In genomic region chr4:15717647-15718416, GRCh38 we compare ENCODE assay signal across 21 cellular contexts. TPM values are rescaled to one million over a fixed set of nuclear protein-coding genes. Genes with fewer than 3 reads are reported as not detected.
A peak's percentile ranks its signal among the peaks of the same experiment; 100 is the strongest.
DNase-seq lines count a peak whose midpoint lies in the region; ATAC-seq and TF ChIP-seq lines count a peak whose summit lies in the region.
"Had no signal": no experiment of that assay in that cellular context is flagged by ENCODE, and none has a peak within 500 bp of the region (broad histone marks: within the 10 kb centered on the region; RNA-seq: fewer than 3 reads in every experiment).

No MANE protein-coding gene starts in this region.

- H3K4me1 ChIP-seq in left ventricle myocardium inferior (peaks cover 9% of the 10 kb centered on the region), SJSA1 (replicated peaks) (peaks cover 24% of the 10 kb centered on the region), left lung (peaks cover 0 to 31% of the 10 kb centered on the region in 2 donors), tibial artery (peaks cover 0 to 38% (median 12%) of the 10 kb centered on the region in 4 donors), right lobe of liver (no peaks in the 10 kb centered on the region)
- H3K4me1 ChIP-seq: esophagus squamous epithelium, neural progenitor cell had no signal

- TF ChIP-seq POLR2A in right lobe of liver (IDR thresholded peaks at IDR 0.05), result no peak

- no peaks in the 10 kb centered on the region for H3K27me3 ChIP-seq in left ventricle myocardium inferior (ENCODE audit: low read depth)
- H3K27me3 ChIP-seq in SJSA1 (replicated peaks), result no peaks in the 10 kb centered on the region
- H3K27me3 ChIP-seq in left lung, result no peaks in the 10 kb centered on the region
- no peaks in the 10 kb centered on the region for H3K27me3 ChIP-seq in tibial artery
- H3K27me3 ChIP-seq in right lobe of liver, result no peaks in the 10 kb centered on the region
- H3K27me3 ChIP-seq: neural progenitor cell had no signal

- H3K4me3 ChIP-seq in left ventricle myocardium inferior, result no peak overlapping the region
- no peak overlapping the region for H3K4me3 ChIP-seq in SJSA1
- no peak overlapping the region for H3K4me3 ChIP-seq in left lung
- H3K4me3 ChIP-seq in tibial artery, result no peak overlapping the region
- no peak overlapping the region for H3K4me3 ChIP-seq in right lobe of liver
- H3K4me3 ChIP-seq: esophagus squamous epithelium, GM12878, mucosa of descending colon, neural progenitor cell had no signal

- ATAC-seq in Right ventricle myocardium superior (ENCODE audit: poor library complexity) (peak; percentile 38), left lung (peak; percentile 80), right lobe of liver (no peak)
- ATAC-seq: GM12878, left colon, mucosa of descending colon had no signal

- TF ChIP-seq CTCF in left ventricle myocardium inferior (IDR thresholded peaks at IDR 0.05; ENCODE audit: borderline replicate concordance), result no peak
- no peak for TF ChIP-seq CTCF in left lung (IDR thresholded peaks at IDR 0.05)
- TF ChIP-seq CTCF in tibial artery (IDR thresholded peaks at IDR 0.05), result no peak
- no peak for TF ChIP-seq CTCF in right lobe of liver (IDR thresholded peaks at IDR 0.05)

- DNase-seq in Right ventricle myocardium superior (no peak), left ventricle myocardium inferior (no peak), SJSA1 (ENCODE audit: low read depth in 1 of 2, low spot score in 2 of 2) (no peak), left lung (no peak), tibial artery (no peak), NCI-H2081 treated with DMSO at 0.1 percent for 48 hours (lab: John Stamatoyannopoulos, UW) (no peak), putamen (ENCODE audit: low spot score) (no peak), right lobe of liver (no peak)
- DNase-seq: activated CD4-positive, alpha-beta T cell treated with anti-CD3 and anti-CD28 coated beads for 1 hour; C1 segment of cervical spinal cord; effector memory CD4-positive, alpha-beta T cell; esophagus squamous epithelium; Kasumi-1; left colon; mucosa of descending colon; NCI-H1092 treated with DMSO at 0.1 percent for 48 hours; NCI-H2029; NCI-H510A had no signal

- H3K27ac ChIP-seq in left ventricle myocardium inferior (replicated peaks) (no peak overlapping the region), SJSA1 (peak overlapping the region; percentile 73), left lung (no peak overlapping the region), tibial artery (peak overlapping the region; percentile 23 to 53), right lobe of liver (no peak overlapping the region)
- H3K27ac ChIP-seq: esophagus squamous epithelium, neural progenitor cell, RWPE1 had no signal

- 81% methylated on average over 2 of the region's 3 CpGs for WGBS in right lobe of liver (ENCODE audit: insufficient coverage, low coverage, low lambda C conversion rate, missing lambda C conversion rate)

- no peaks in the 10 kb centered on the region for H3K9me3 ChIP-seq in left ventricle myocardium inferior (replicated peaks)
- H3K9me3 ChIP-seq in SJSA1 (replicated peaks), result no peaks in the 10 kb centered on the region
- H3K9me3 ChIP-seq in left lung, result no peaks in the 10 kb centered on the region
- H3K9me3 ChIP-seq in tibial artery, result no peaks in the 10 kb centered on the region
- no peaks in the 10 kb centered on the region for H3K9me3 ChIP-seq in right lobe of liver
- H3K9me3 ChIP-seq: esophagus squamous epithelium, mucosa of descending colon had no signal

- H3K36me3 ChIP-seq in left ventricle myocardium inferior (no peaks in the 10 kb centered on the region), SJSA1 (no peaks in the 10 kb centered on the region), left lung (peaks cover 0 to 40% of the 10 kb centered on the region in 2 donors), tibial artery (no peaks in the 10 kb centered on the region), right lobe of liver (no peaks in the 10 kb centered on the region)
- H3K36me3 ChIP-seq: neural progenitor cell had no signal

- intact Hi-C loops in Right ventricle myocardium superior (cut with DNase I), result no loop called here
- intact Hi-C loops in left ventricle myocardium inferior (cut with micrococcal nuclease), result no loop called here
- intact Hi-C loops in left lung (cut with DNase I), result no loop called here
- intact Hi-C loops in tibial artery (cut with DNase I; ENCODE audit: low total_unique reads), result no loop called here
- intact Hi-C loops in right lobe of liver (cut with DNase I), result no loop called here

RNA-seq across cellular contexts. Expression of gene BST1, which starts 15.0 kb away (rescaled TPM):
- total RNA-seq in Right ventricle myocardium superior (2.6 TPM), left ventricle myocardium inferior (2.7 TPM), left lung (10 to 100 TPM in 1 of 2 donors, 1 to 10 TPM in 1; 9.0 to 20.8 TPM), right lobe of liver (1 to 10 TPM; 2.7 to 5.3 (median 4.3) TPM)
- total RNA-seq in SJSA1 (2014; rRNA removed; shearing (Covaris generic)), result 14.2 and 19.3 TPM in 2 replicates

RNA-seq across cellular contexts. Expression of gene FAM200B, which starts 36.2 kb away (rescaled TPM):
- 25.5 TPM for total RNA-seq in Right ventricle myocardium superior
- 29.1 TPM for total RNA-seq in left ventricle myocardium inferior
- 45.3 and 52.8 TPM in 2 replicates for total RNA-seq in SJSA1 (2014; rRNA removed; shearing (Covaris generic))
- total RNA-seq in left lung, result 10 to 100 TPM; 25.8 to 27.6 TPM
- total RNA-seq in right lobe of liver, result 10 to 100 TPM; 11.8 to 20.9 (median 16.7) TPM

Comparison
In these comparisons a context has a peak if more than half of its experiments do, and no peak if none do; other contexts are left out.
1. ATAC-seq: peak in Right ventricle myocardium superior (single experiment) and left lung (single experiment); none in right lobe of liver (0 of 4).
2. H3K27ac ChIP-seq: peak in SJSA1 (single experiment) and tibial artery (2 of 2); none in left ventricle myocardium inferior (single experiment), left lung (0 of 2) and right lobe of liver (0 of 3).